6 cellular contexts compared by ENCODE assay signal in genomic region chr20:45912344-45912682, GRCh38. TPM values are rescaled to one million over a fixed set of nuclear protein-coding genes. Genes with fewer than 3 reads are reported as not detected.
A peak's percentile ranks its signal among the peaks of the same experiment; 100 is the strongest.
DNase-seq lines count a peak whose midpoint lies in the region; ATAC-seq and TF ChIP-seq lines count a peak whose summit lies in the region.

No MANE protein-coding gene starts in this region.

- no peak overlapping the region for H3K27ac Mint-ChIP-seq in endodermal cell

- peaks cover 4% of the 10 kb centered on the region for H3K4me1 ChIP-seq in endodermal cell (ENCODE audit: control insufficient read depth, insufficient read depth, low read length)
- H3K4me1 ChIP-seq in sigmoid colon = peaks cover 0 to 20% (median 19%) of the 10 kb centered on the region in 4 donors

- peaks cover 18% of the 10 kb centered on the region for H3K27me3 Mint-ChIP-seq in endodermal cell (ENCODE audit: insufficient read depth)

- peaks cover 6% of the 10 kb centered on the region for H3K27me3 ChIP-seq in endodermal cell (ENCODE audit: control insufficient read depth, insufficient read depth, low read length, poor library complexity, severe bottlenecking)
- H3K27me3 ChIP-seq in sigmoid colon = no peaks in the 10 kb centered on the region

- peaks cover 22% of the 10 kb centered on the region for H3K36me3 ChIP-seq in endodermal cell (ENCODE audit: control insufficient read depth, insufficient read depth, low read length)
- H3K36me3 ChIP-seq in sigmoid colon = peaks cover 0 to 5% (median 1%) of the 10 kb centered on the region in 4 donors

- no peak for TF ChIP-seq EP300 in sigmoid colon (IDR thresholded peaks at IDR 0.05)

- no peak for TF ChIP-seq CTCF in NB4 (IDR thresholded peaks at IDR 0.05; ENCODE audit: low read depth, low read length)
- no peak for TF ChIP-seq CTCF in endodermal cell (conservative IDR thresholded peaks at IDR 0.05)
- TF ChIP-seq CTCF in sigmoid colon (IDR thresholded peaks at IDR 0.05) = no peak

- intact Hi-C loops in sigmoid colon (cut with DNase I) = no loop called here

- H3K9ac ChIP-seq in endodermal cell (ENCODE audit: extremely low read depth, low read length, poor library complexity, severe bottlenecking) = peak overlapping the region; percentile 72

- peak overlapping the region; percentile 71 for H3K4me3 Mint-ChIP-seq in endodermal cell

- 42 to 44% methylated on average over 4 of the region's 4 CpGs for WGBS in endodermal cell (ENCODE audit: insufficient coverage in 1 of 2, insufficient read length in 1 of 2), 2 experiments
- WGBS in sigmoid colon, 2 donors = 34 to 44% methylated on average over 4 of the region's 4 CpGs

- TF ChIP-seq POLR2A in NB4 (IDR thresholded peaks at IDR 0.05; ENCODE audit: extremely low read depth, insufficient read length) (no peak), sigmoid colon (IDR thresholded peaks at IDR 0.05) (no peak)

- peaks cover 12% of the 10 kb centered on the region for H3K4me1 Mint-ChIP-seq in endodermal cell

- H3K9me3 ChIP-seq in endodermal cell (ENCODE audit: control insufficient read depth, low read length) = no peaks in the 10 kb centered on the region
- H3K9me3 ChIP-seq in sigmoid colon = no peaks in the 10 kb centered on the region

- DNase-seq in NB4 (ENCODE audit: low read depth) = no peak
- DNase-seq in endodermal cell = no peak
- DNase-seq in sigmoid colon = no peak
- DNase-seq in pons (ENCODE audit: low spot score) = no peak
- DNase-seq in NOMO-1 treated with dmso at 0.1 percent for 144 hours (lab: John Stamatoyannopoulos, UW; ENCODE audit: unreplicated experiment) = no peak

- H3K27ac ChIP-seq in endodermal cell (ENCODE audit: low read depth, low read length) (peak overlapping the region; percentile 95), sigmoid colon (peak overlapping the region; percentile 82 to 92 (median 84))

- H3K4me3 ChIP-seq in NB4 (ENCODE audit: low read depth, low read length) (peak overlapping the region; percentile 87), endodermal cell (ENCODE audit: low read length) (peak overlapping the region; percentile 89), sigmoid colon (peak overlapping the region; percentile 45 to 58 (median 50))

- H3K9me3 Mint-ChIP-seq in endodermal cell = no peaks in the 10 kb centered on the region

- no peak for ATAC-seq in GM19351 (IDR thresholded peaks at IDR 0.05; ENCODE audit: unreplicated experiment)

- H3K36me3 Mint-ChIP-seq in endodermal cell (ENCODE audit: low read depth) = peaks cover 14% of the 10 kb centered on the region

RNA-seq across cellular contexts. Expression of gene PLTP, which starts 0.4 kb away (rescaled TPM):
- total RNA-seq in endodermal cell (100 to 1,000 TPM in 1 of 2 donors, 10 to 100 TPM in 1; 92.1 to 123 TPM), sigmoid colon (100 to 1,000 TPM in 3 of 4 donors, 10 to 100 TPM in 1; 68.7 to 296 (median 156) TPM)
- polyA plus RNA-seq in endodermal cell (2013, experiment 1 of 2) = 92.8 TPM
- 82.3 TPM for polyA plus RNA-seq in endodermal cell (2013, experiment 2 of 2)
- 10 to 100 TPM; 36.6 to 52.0 (median 47.4) TPM for polyA plus RNA-seq in sigmoid colon

RNA-seq across cellular contexts. Expression of gene CTSA, which starts 21.2 kb away (rescaled TPM):
- total RNA-seq in endodermal cell (10 to 100 TPM; 70.7 to 84.8 TPM), sigmoid colon (10 to 100 TPM; 45.7 to 79.5 (median 56.7) TPM)
- 38.6 TPM for polyA plus RNA-seq in endodermal cell (2013, experiment 1 of 2)
- 34.6 TPM for polyA plus RNA-seq in endodermal cell (2013, experiment 2 of 2)
- polyA plus RNA-seq in sigmoid colon = 100 to 1,000 TPM in 2 of 3 donors, 10 to 100 TPM in 1; 64.9 to 203 (median 169) TPM

RNA-seq across cellular contexts. Expression of gene NEURL2, which starts 21.3 kb away (rescaled TPM):
- total RNA-seq in endodermal cell (1 to 10 TPM; 4.4 to 6.4 TPM), sigmoid colon (10 to 100 TPM; 18.9 to 25.8 (median 20.3) TPM)
- 1.5 TPM for polyA plus RNA-seq in endodermal cell (2013, experiment 1 of 2)
- polyA plus RNA-seq in endodermal cell (2013, experiment 2 of 2) = 1.9 TPM
- 1 to 10 TPM; 1.8 to 4.6 (median 3.9) TPM for polyA plus RNA-seq in sigmoid colon

RNA-seq across cellular contexts. Expression of gene PCIF1, which starts 22.2 kb away (rescaled TPM):
- total RNA-seq in endodermal cell (10 to 100 TPM; 22.0 to 34.5 TPM), sigmoid colon (10 to 100 TPM; 31.4 to 39.3 (median 32.5) TPM)
- 40.7 TPM for polyA plus RNA-seq in endodermal cell (2013, experiment 1 of 2)
- 37.1 TPM for polyA plus RNA-seq in endodermal cell (2013, experiment 2 of 2)
- 10 to 100 TPM; 26.4 to 37.8 (median 27.2) TPM for polyA plus RNA-seq in sigmoid colon

RNA-seq across cellular contexts. Expression of gene SPATA25, which starts 24.9 kb away (rescaled TPM):
- 1 to 10 TPM; 2.2 to 2.6 TPM for total RNA-seq in endodermal cell
- polyA plus RNA-seq in endodermal cell (2013, experiment 1 of 2) = 0.89 TPM
- polyA plus RNA-seq in endodermal cell (2013, experiment 2 of 2) = 0.54 TPM
- total RNA-seq in sigmoid colon = 1 to 10 TPM; 1.6 to 7.5 (median 3.0) TPM
- 1 to 10 TPM in 1 of 3 donors, not detected in 2; 1.7 TPM for polyA plus RNA-seq in sigmoid colon
